ENCODE assay signal across 10 cellular contexts in the genomic region with DNA sequence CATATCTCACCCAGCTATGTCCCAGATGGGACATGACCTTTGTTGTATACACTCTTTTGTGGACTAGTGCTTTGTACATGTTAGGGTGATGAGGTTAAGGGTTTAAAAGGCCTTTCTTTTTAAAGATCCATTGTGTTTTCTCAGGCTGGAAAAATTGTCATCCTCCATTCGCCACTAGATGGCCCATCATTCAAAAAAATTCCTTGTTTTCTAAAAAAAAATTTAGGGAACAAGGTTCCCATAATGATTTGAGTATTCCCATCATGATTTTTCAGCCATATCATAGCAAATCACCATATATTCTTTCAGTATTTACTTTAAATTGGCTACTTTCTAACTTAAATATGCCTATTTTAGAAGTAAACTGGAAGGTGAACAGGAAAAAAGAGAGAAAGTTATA.
DNase-seq lines count a peak whose midpoint lies in the region; ATAC-seq and TF ChIP-seq lines count a peak whose summit lies in the region.
"Had no signal": no experiment of that assay in that cellular context is flagged by ENCODE, and none has a peak within 500 bp of the region (broad histone marks: within the 10 kb centered on the region; RNA-seq: fewer than 3 reads in every experiment).

No MANE protein-coding gene starts in this region.

- no peak overlapping the region for H3K27ac ChIP-seq in neural progenitor cell

- H2AFZ ChIP-seq in neural progenitor cell (replicated peaks) = no peak overlapping the region

- H3K36me3 Mint-ChIP-seq in neural progenitor cell = no peaks in the 10 kb centered on the region

- no peaks in the 10 kb centered on the region for H3F3A ChIP-seq in neural progenitor cell (ENCODE audit: low read depth)

- H3K27me3 ChIP-seq in neural progenitor cell = no peaks in the 10 kb centered on the region

- TF ChIP-seq POLR2A in NB4 (IDR thresholded peaks at IDR 0.05; ENCODE audit: extremely low read depth, insufficient read length) = no peak

- no peaks in the 10 kb centered on the region for H3K36me3 ChIP-seq in neural progenitor cell

- no peaks in the 10 kb centered on the region for H3K4me1 Mint-ChIP-seq in neural progenitor cell

- H3K27ac Mint-ChIP-seq in neural progenitor cell = no peak overlapping the region

- H3K4me2 ChIP-seq in neural progenitor cell = no peak overlapping the region

- H3K4me1 ChIP-seq in neural progenitor cell = no peaks in the 10 kb centered on the region

- TF ChIP-seq CTCF in NB4 (IDR thresholded peaks at IDR 0.05; ENCODE audit: low read depth, low read length) (peak; percentile 7), choroid plexus epithelial cell (conservative IDR thresholded peaks at IDR 0.05; ENCODE audit: low read depth, low read length) (peak; percentile 50), neural progenitor cell (IDR thresholded peaks at IDR 0.05) (peak; percentile 59)

- no peaks in the 10 kb centered on the region for H3K9me3 ChIP-seq in neural progenitor cell (ENCODE audit: low read depth)

- ATAC-seq in HG03432 (IDR thresholded peaks at IDR 0.05; ENCODE audit: unreplicated experiment) = no peak
- no peak for ATAC-seq in GM19455 (IDR thresholded peaks at IDR 0.05; ENCODE audit: unreplicated experiment)
- ATAC-seq in GM18907 (IDR thresholded peaks at IDR 0.05; ENCODE audit: unreplicated experiment) = no peak
- no peak for ATAC-seq in GM18517 (IDR thresholded peaks at IDR 0.05; ENCODE audit: unreplicated experiment)

- DNase-seq in ELR (ENCODE audit: low read depth) = peak; percentile 3
- no peak for DNase-seq in NB4 (ENCODE audit: low read depth)
- DNase-seq in choroid plexus epithelial cell (ENCODE audit: low read depth) = no peak
- no peak for DNase-seq in neural progenitor cell (ENCODE audit: low spot score)
- DNase-seq: activated CD4-positive, CD25-positive, alpha-beta regulatory T cell treated with anti-CD3 and anti-CD28 coated beads, Interleukin-2, amount 50 U/mL, for 72 hours; cerebellar nuclear complex had no signal

- no peaks in the 10 kb centered on the region for H4K20me1 ChIP-seq in neural progenitor cell (ENCODE audit: low read depth)

- no peaks in the 10 kb centered on the region for H3K79me2 ChIP-seq in neural progenitor cell (ENCODE audit: low read depth)

- H3K4me3 Mint-ChIP-seq in neural progenitor cell = no peak overlapping the region

- H3K9ac ChIP-seq in neural progenitor cell = no peak overlapping the region

- H3K27me3 Mint-ChIP-seq in neural progenitor cell (ENCODE audit: insufficient read depth, low read depth) = peaks cover 3% of the 10 kb centered on the region

- H3K9me3 Mint-ChIP-seq in neural progenitor cell = no peaks in the 10 kb centered on the region

- H3K4me3 ChIP-seq in NB4 (ENCODE audit: low read depth, low read length) = no peak overlapping the region
- H3K4me3 ChIP-seq in choroid plexus epithelial cell (ENCODE audit: low read depth, low read length) = no peak overlapping the region
- H3K4me3 ChIP-seq in neural progenitor cell = no peak overlapping the region

Comparison
In these comparisons a context has a peak if more than half of its experiments do, and no peak if none do; other contexts are left out.
1. CTCF ChIP-seq: peak in every context shown above with its lines; median percentile 59 in neural progenitor cell; 50 in choroid plexus epithelial cell; 7 in NB4.